In the genomic region with DNA sequence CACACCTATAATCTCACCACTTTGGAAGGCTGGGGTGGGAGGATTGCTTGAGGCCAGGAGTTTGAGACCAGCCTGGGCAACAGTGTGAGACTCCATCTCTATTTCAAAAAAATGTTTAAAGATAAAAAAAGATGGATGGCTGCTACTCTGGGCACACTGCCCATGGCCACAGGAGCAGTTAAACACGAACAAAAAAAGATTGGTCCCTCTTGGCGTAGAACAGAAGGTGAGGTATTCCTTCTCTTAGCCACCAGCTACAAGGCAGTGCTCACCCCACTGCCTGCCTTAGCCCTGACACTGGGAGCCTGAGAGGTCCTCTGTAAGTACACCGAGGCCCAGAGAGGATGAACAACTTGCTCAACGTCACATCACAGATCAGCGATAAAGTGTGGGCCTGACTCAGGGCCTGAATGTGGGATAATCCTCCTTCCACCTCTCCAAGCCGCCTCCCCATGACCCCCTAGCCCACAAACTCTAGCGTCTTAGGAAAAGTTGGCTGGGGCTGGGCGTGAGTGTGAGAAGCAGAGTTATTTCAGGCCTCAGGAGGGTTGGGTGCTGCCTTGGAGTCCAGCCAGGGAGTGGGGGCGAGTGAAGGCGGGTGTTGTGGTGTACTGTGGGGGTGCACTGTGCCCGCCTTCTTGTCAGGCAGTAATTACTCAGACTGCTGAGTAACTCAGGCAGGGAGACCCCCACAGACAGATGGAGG, we compare ENCODE assay signal across 1 cellular context.
TF ChIP-seq lines count a peak whose summit lies in the region.

No MANE protein-coding gene starts in this region.

TF ChIP-seq in K562, 482 proteins besides CTCF, POLR2A, EP300 and RAD21:
- no peak for TF ChIP-seq HDAC1 (IDR thresholded peaks at IDR 0.05)
- TF ChIP-seq EGR1 (conservative IDR thresholded peaks at IDR 0.05), result peak; percentile 67
- TF ChIP-seq NFIC (IDR thresholded peaks at IDR 0.05), result peak; percentile 58
- TF ChIP-seq CREM (IDR thresholded peaks at IDR 0.05; ENCODE audit: low read depth), result peak; percentile 45; the same call in 1 of the 2 replicates
